ENCODE assay signal across 8 cellular contexts in genomic region chr2:97664636-97664970, GRCh38. TPM values are rescaled to one million over a fixed set of nuclear protein-coding genes. Genes with fewer than 3 reads are reported as not detected.
DNase-seq lines count a peak whose midpoint lies in the region; ATAC-seq and TF ChIP-seq lines count a peak whose summit lies in the region.

No MANE protein-coding gene starts in this region.

- DNase-seq in EL (peak; percentile 45), NB4 (ENCODE audit: low read depth) (no peak), cardiac fibroblast (ENCODE audit: low read depth in 2 of 2) (no peak), NCI-H2107 treated with DMSO at 0.1 percent for 48 hours (lab: John Stamatoyannopoulos, UW; ENCODE audit: unreplicated experiment) (no peak), mucosa of gallbladder (ENCODE audit: low spot score) (no peak)

- ATAC-seq in HG03354 (IDR thresholded peaks at IDR 0.05; ENCODE audit: poor library complexity, severe bottlenecking, unreplicated experiment) (no peak), GM18517 (IDR thresholded peaks at IDR 0.05; ENCODE audit: unreplicated experiment) (no peak)

- no peaks in the 10 kb centered on the region for H3K9me3 ChIP-seq in muscle layer of duodenum (ENCODE audit: control insufficient read depth in 1 of 2, low read length in 2 of 2)

- H3K4me3 ChIP-seq in NB4 (ENCODE audit: low read depth, low read length) (peak overlapping the region; percentile 84), cardiac fibroblast (replicated peaks in 1 of 2; ENCODE audit: low read depth in 2 of 2, low read length in 2 of 2) (peak overlapping the region; percentile 67 to 75), muscle layer of duodenum (ENCODE audit: low read depth in 1 of 2, low read length in 2 of 2) (peak overlapping the region; percentile 67)

- no peak for TF ChIP-seq POLR2A in NB4 (IDR thresholded peaks at IDR 0.05; ENCODE audit: extremely low read depth, insufficient read length)

- TF ChIP-seq CTCF in NB4 (IDR thresholded peaks at IDR 0.05; ENCODE audit: low read depth, low read length) (no peak), cardiac fibroblast (IDR thresholded peaks at IDR 0.05; ENCODE audit: low read depth, low read length) (no peak)

- H3K27ac ChIP-seq in muscle layer of duodenum (ENCODE audit: low read length): peak overlapping the region; percentile 91

- no peaks in the 10 kb centered on the region for H3K27me3 ChIP-seq in muscle layer of duodenum (ENCODE audit: low read depth, low read length)

- H3K4me1 ChIP-seq in muscle layer of duodenum (ENCODE audit: control insufficient read depth in 1 of 2, insufficient read depth in 2 of 2, low read length in 2 of 2): peaks cover 8 to 31% of the 10 kb centered on the region in 2 donors

- peaks cover 3 to 13% of the 10 kb centered on the region in 2 donors for H3K36me3 ChIP-seq in muscle layer of duodenum (ENCODE audit: control insufficient read depth in 1 of 2, insufficient read depth in 2 of 2, low read length in 2 of 2)

RNA-seq across cellular contexts. Expression of gene ACTR1B, which starts 0.8 kb away (rescaled TPM):
- total RNA-seq in mucosa of gallbladder: 86.6 TPM

RNA-seq across cellular contexts. Expression of gene C2orf92, which starts 4.9 kb away (rescaled TPM):
- 4.8 TPM for total RNA-seq in mucosa of gallbladder

RNA-seq across cellular contexts. Expression of gene COX5B, which starts 18.7 kb away (rescaled TPM):
- 345 TPM for total RNA-seq in mucosa of gallbladder

RNA-seq across cellular contexts. Expression of gene ZAP70, which starts 48.8 kb away (rescaled TPM):
- total RNA-seq in mucosa of gallbladder: 12.6 TPM
